In the genomic region with DNA sequence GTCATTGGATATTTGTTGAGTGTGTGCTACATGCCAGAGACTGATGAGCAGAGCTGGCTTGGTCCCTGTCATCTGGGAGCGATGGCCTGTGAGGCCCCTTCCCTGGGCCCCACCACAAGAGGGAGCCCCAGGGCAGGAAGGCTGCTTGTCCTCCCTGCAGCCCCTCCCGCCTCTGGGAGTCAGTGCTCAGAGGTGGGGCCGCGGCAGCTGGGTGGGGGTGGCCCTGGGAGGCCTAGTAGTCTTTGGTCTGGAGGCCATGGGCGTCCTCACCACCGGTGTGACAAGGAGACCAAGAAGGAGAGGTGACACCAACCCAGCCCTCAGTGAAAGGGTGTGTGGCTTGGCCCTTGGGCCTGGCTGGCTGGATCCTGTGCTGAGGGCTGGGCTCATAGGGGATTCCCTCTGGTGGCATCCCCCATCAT, we compare ENCODE assay signal across 1 cellular context.
TF ChIP-seq lines count a peak whose summit lies in the region.

No MANE protein-coding gene starts in this region.

TF ChIP-seq in K562, 482 proteins besides CTCF, POLR2A, EP300 and RAD21 (continued from another document and continues in another):
- TF ChIP-seq PRPF4 (IDR thresholded peaks at IDR 0.05; ENCODE audit: insufficient read depth, low read depth, low read length, poor library complexity, severe bottlenecking), result no peak
- peak; percentile 47; the same call in 1 of the 2 replicates for TF ChIP-seq ZBTB7A (IDR thresholded peaks at IDR 0.05; ENCODE audit: borderline replicate concordance, control insufficient read depth, low read depth, low read length)
- TF ChIP-seq CXXC5 (CRISPR knock-in tag; IDR thresholded peaks at IDR 0.05), result no peak
- TF ChIP-seq BRCA1 (IDR thresholded peaks at IDR 0.05), result no peak
- no peak for TF ChIP-seq BRCA1 (CRISPR knock-in tag; IDR thresholded peaks at IDR 0.05)
- 0 out of 2 replicates have a peak, but pooled peaks have one; percentile 31 for TF ChIP-seq ATF7 (IDR thresholded peaks at IDR 0.05)
- TF ChIP-seq CEBPG (CRISPR knock-in tag; IDR thresholded peaks at IDR 0.05), result no peak
- no peak for TF ChIP-seq CEBPG (tag; conservative IDR thresholded peaks at IDR 0.05 in 1 of 2, IDR thresholded peaks at IDR 0.05 in 1 of 2)
- TF ChIP-seq HNRNPUL1 (IDR thresholded peaks at IDR 0.05; ENCODE audit: low read length), result no peak
- TF ChIP-seq ZNF518B (CRISPR knock-in tag; IDR thresholded peaks at IDR 0.05), result no peak
- TF ChIP-seq KLF1 (tag; IDR thresholded peaks at IDR 0.05), result no peak
- TF ChIP-seq NR1H2 (CRISPR knock-in tag; IDR thresholded peaks at IDR 0.05), result no peak
- no peak for TF ChIP-seq ZNF124 (CRISPR knock-in tag; IDR thresholded peaks at IDR 0.05)
- TF ChIP-seq JUN (IDR thresholded peaks at IDR 0.05; ENCODE audit: borderline replicate concordance, low read depth, low read length), result peak; percentile 15; the same call in 1 of the 2 replicates
- TF ChIP-seq JUN (CRISPR knock-in tag; IDR thresholded peaks at IDR 0.05; ENCODE audit: borderline replicate concordance), result no peak
- no peak for TF ChIP-seq ZNF780A (CRISPR knock-in tag; IDR thresholded peaks at IDR 0.05)
- TF ChIP-seq TRIM25 (IDR thresholded peaks at IDR 0.05; ENCODE audit: borderline replicate concordance), result no peak
- TF ChIP-seq MAZ (CRISPR knock-in tag; conservative IDR thresholded peaks at IDR 0.05 in 1 of 2, IDR thresholded peaks at IDR 0.05 in 1 of 2), result peak; percentile 83 to 99
- TF ChIP-seq GABPB1 (CRISPR knock-in tag; IDR thresholded peaks at IDR 0.05), result peak; percentile 28; the same call in 1 of the 2 replicates
- peak; percentile 73 for TF ChIP-seq TFAP4 (CRISPR knock-in tag; IDR thresholded peaks at IDR 0.05; ENCODE audit: borderline replicate concordance)
- TF ChIP-seq HMG20A (CRISPR knock-in tag; conservative IDR thresholded peaks at IDR 0.05), result no peak
- TF ChIP-seq COPS2 (conservative IDR thresholded peaks at IDR 0.05), result no peak
- TF ChIP-seq UBTF (IDR thresholded peaks at IDR 0.05; ENCODE audit: borderline replicate concordance in 1 of 2, low read depth in 2 of 2, low read length in 2 of 2), result 0 out of 4 replicates have a peak, but pooled peaks of 1 of the 2 experiments have one; percentile 33
- no peak for TF ChIP-seq PATZ1 (CRISPR knock-in tag; IDR thresholded peaks at IDR 0.05; ENCODE audit: borderline replicate concordance)
- TF ChIP-seq SRSF1 (IDR thresholded peaks at IDR 0.05; ENCODE audit: low read depth, low read length), result no peak
- no peak for TF ChIP-seq ZNF239 (CRISPR knock-in tag; IDR thresholded peaks at IDR 0.05)
- TF ChIP-seq, protein P1, sequence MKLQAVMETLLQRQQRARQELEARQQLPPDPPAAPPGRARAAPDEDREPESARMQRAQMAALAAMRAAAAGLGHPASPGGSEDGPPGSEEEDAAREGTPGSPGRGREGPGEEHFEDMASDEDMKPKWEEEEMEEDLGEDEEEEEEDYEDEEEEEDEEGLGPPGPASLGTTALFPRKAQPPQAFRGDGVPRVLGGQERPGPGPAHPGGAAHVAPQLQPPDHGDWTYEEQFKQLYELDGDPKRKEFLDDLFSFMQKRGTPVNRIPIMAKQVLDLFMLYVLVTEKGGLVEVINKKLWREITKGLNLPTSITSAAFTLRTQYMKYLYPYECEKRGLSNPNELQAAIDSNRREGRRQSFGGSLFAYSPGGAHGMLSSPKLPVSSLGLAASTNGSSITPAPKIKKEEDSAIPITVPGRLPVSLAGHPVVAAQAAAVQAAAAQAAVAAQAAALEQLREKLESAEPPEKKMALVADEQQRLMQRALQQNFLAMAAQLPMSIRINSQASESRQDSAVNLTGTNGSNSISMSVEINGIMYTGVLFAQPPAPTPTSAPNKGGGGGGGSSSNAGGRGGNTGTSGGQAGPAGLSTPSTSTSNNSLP (IDR thresholded peaks at IDR 0.05; ENCODE audit: borderline replicate concordance, low read depth, low read length), result no peak
- no peak for TF ChIP-seq HDAC1 (IDR thresholded peaks at IDR 0.05)
- TF ChIP-seq ZNF224 (CRISPR knock-in tag; IDR thresholded peaks at IDR 0.05), result no peak
- TF ChIP-seq KDM4B (IDR thresholded peaks at IDR 0.05; ENCODE audit: borderline replicate concordance in 2 of 2, low read depth in 1 of 2), result 0 out of 4 replicates have a peak, but pooled peaks of 1 of the 2 experiments have one; percentile 54
- TF ChIP-seq E2F1 (CRISPR knock-in tag; IDR thresholded peaks at IDR 0.05), result no peak
- peak; percentile 32 for TF ChIP-seq ZFX (CRISPR knock-in tag; IDR thresholded peaks at IDR 0.05)
- no peak for TF ChIP-seq CBFA2T2 (conservative IDR thresholded peaks at IDR 0.05)
- TF ChIP-seq ETS1 (conservative IDR thresholded peaks at IDR 0.05; ENCODE audit: control insufficient read depth, low read depth, low read length), result 0 out of 2 replicates have a peak, but pooled peaks have one; percentile 13
- TF ChIP-seq RFX5 (IDR thresholded peaks at IDR 0.05; ENCODE audit: low read depth, low read length), result no peak
- TF ChIP-seq, protein P2, sequence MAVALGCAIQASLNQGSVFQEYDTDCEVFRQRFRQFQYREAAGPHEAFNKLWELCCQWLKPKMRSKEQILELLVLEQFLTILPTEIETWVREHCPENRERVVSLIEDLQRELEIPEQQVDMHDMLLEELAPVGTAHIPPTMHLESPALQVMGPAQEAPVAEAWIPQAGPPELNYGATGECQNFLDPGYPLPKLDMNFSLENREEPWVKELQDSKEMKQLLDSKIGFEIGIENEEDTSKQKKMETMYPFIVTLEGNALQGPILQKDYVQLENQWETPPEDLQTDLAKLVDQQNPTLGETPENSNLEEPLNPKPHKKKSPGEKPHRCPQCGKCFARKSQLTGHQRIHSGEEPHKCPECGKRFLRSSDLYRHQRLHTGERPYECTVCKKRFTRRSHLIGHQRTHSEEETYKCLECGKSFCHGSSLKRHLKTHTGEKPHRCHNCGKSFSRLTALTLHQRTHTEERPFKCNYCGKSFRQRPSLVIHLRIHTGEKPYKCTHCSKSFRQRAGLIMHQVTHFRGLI (CRISPR knock-in tag; IDR thresholded peaks at IDR 0.05), result no peak
- TF ChIP-seq GABPA (tag; conservative IDR thresholded peaks at IDR 0.05; ENCODE audit: low read depth), result no peak
- TF ChIP-seq ZNF165 (CRISPR knock-in tag; IDR thresholded peaks at IDR 0.05; ENCODE audit: borderline replicate concordance), result no peak
- TF ChIP-seq NFE2L1 (tag; IDR thresholded peaks at IDR 0.05; ENCODE audit: borderline replicate concordance, low read depth), result no peak
- TF ChIP-seq, protein P3, sequence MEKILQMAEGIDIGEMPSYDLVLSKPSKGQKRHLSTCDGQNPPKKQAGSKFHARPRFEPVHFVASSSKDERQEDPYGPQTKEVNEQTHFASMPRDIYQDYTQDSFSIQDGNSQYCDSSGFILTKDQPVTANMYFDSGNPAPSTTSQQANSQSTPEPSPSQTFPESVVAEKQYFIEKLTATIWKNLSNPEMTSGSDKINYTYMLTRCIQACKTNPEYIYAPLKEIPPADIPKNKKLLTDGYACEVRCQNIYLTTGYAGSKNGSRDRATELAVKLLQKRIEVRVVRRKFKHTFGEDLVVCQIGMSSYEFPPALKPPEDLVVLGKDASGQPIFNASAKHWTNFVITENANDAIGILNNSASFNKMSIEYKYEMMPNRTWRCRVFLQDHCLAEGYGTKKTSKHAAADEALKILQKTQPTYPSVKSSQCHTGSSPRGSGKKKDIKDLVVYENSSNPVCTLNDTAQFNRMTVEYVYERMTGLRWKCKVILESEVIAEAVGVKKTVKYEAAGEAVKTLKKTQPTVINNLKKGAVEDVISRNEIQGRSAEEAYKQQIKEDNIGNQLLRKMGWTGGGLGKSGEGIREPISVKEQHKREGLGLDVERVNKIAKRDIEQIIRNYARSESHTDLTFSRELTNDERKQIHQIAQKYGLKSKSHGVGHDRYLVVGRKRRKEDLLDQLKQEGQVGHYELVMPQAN (IDR thresholded peaks at IDR 0.05; ENCODE audit: borderline replicate concordance), result no peak
- TF ChIP-seq TARDBP (IDR thresholded peaks at IDR 0.05), result no peak
